ENCODE assay signal across 16 cellular contexts in genomic region chr4:47510036-47510435, GRCh38. TPM values are rescaled to one million over a fixed set of nuclear protein-coding genes. Genes with fewer than 3 reads are reported as not detected.
A peak's percentile ranks its signal among the peaks of the same experiment; 100 is the strongest.
DNase-seq lines count a peak whose midpoint lies in the region; ATAC-seq and TF ChIP-seq lines count a peak whose summit lies in the region.
"Had no signal": no experiment of that assay in that cellular context is flagged by ENCODE, and none has a peak within 500 bp of the region (broad histone marks: within the 10 kb centered on the region; RNA-seq: fewer than 3 reads in every experiment).

No MANE protein-coding gene starts in this region.

- H3K27me3 Mint-ChIP-seq in CD14-positive monocyte (ENCODE audit: low read depth in 3 of 3) (peaks cover 0 to 2% (median 2%) of the 10 kb centered on the region in 3 donors), memory B cell (no peaks in the 10 kb centered on the region)
- H3K27me3 Mint-ChIP-seq: activated T-cell treated with anti-CD3 and anti-CD28 coated beads, Interleukin-2, amount 50 U/mL, for 24 hours had no signal

- H3K4me3 ChIP-seq in HL-60 (replicated peaks; ENCODE audit: insufficient read depth, low read length): no peak overlapping the region
- no peak overlapping the region for H3K4me3 ChIP-seq in prostate gland
- H3K4me3 ChIP-seq: upper lobe of right lung had no signal

- H3K36me3 ChIP-seq in prostate gland: no peaks in the 10 kb centered on the region

- H3K27ac Mint-ChIP-seq in CD14-positive monocyte: peak overlapping the region; percentile 91 to 98 (median 95)
- peak overlapping the region; percentile 81 for H3K27ac Mint-ChIP-seq in memory B cell
- H3K27ac Mint-ChIP-seq: activated T-cell treated with anti-CD3 and anti-CD28 coated beads, Interleukin-2, amount 50 U/mL, for 24 hours; T-helper 1 cell treated with Interleukin-12 subunit alpha and Interleukin-12 subunit beta and Interleukin-4 antibody, amounts not matched to agents 30 μg/mL and 1 μg/mL, for 36 hours had no signal

- H3K4me1 Mint-ChIP-seq in CD14-positive monocyte (peaks cover 17% of the 10 kb centered on the region), memory B cell (peaks cover 31% of the 10 kb centered on the region)

- peak overlapping the region in 1 of 2 donors; percentile 39 for H3K4me3 Mint-ChIP-seq in CD14-positive monocyte
- peak overlapping the region; percentile 7 for H3K4me3 Mint-ChIP-seq in memory B cell
- H3K4me3 Mint-ChIP-seq: activated T-cell treated with anti-CD3 and anti-CD28 coated beads, Interleukin-2, amount 50 U/mL, for 24 hours; T-helper 1 cell treated with Interleukin-12 subunit alpha and Interleukin-12 subunit beta and Interleukin-4 antibody, amounts not matched to agents 30 μg/mL and 1 μg/mL, for 36 hours had no signal

- ATAC-seq in GM21529 (IDR thresholded peaks at IDR 0.05; ENCODE audit: unreplicated experiment): peak; percentile 14
- peak; percentile 6 for ATAC-seq in memory B cell (ENCODE audit: low read depth)
- ATAC-seq: HCT116 had no signal

- DNase-seq in CD14-positive monocyte (ENCODE audit: low spot score) (no peak), HL-60 (ENCODE audit: low read depth in 1 of 2, low spot score in 1 of 2) (no peak), memory B cell (ENCODE audit: low spot score in 2 of 2) (no peak), prostate gland (ENCODE audit: low spot score) (no peak), mucosa of gallbladder (ENCODE audit: low spot score) (no peak), COLO829 (ENCODE audit: low spot score) (no peak), DMS153 (lab: John Stamatoyannopoulos, UW) (no peak)
- DNase-seq: activated T-cell treated with anti-CD3 and anti-CD28 coated beads, Interleukin-2, amount 50 U/mL, for 24 hours; cerebellar nuclear complex; glutamatergic neuron; NCI-H774; stimulated activated CD4-positive, alpha-beta T cell treated with anti-CD3 and anti-CD28 coated beads, Interleukin-4, amount 100 ng/mL, for 1 hour; upper lobe of right lung had no signal

- TF ChIP-seq POLR2A in prostate gland (IDR thresholded peaks at IDR 0.05): no peak

- H3K27ac ChIP-seq in HL-60 (replicated peaks): peak overlapping the region; percentile 36
- H3K27ac ChIP-seq in prostate gland: no peak overlapping the region
- H3K27ac ChIP-seq: upper lobe of right lung had no signal

- TF ChIP-seq CTCF in CD14-positive monocyte (IDR thresholded peaks at IDR 0.05) (no peak), HL-60 (IDR thresholded peaks at IDR 0.05; ENCODE audit: insufficient read depth, low read length) (no peak), prostate gland (IDR thresholded peaks at IDR 0.05) (no peak)

- no peaks in the 10 kb centered on the region for H3K4me1 ChIP-seq in prostate gland (replicated peaks)
- H3K4me1 ChIP-seq: upper lobe of right lung had no signal

- no peaks in the 10 kb centered on the region for H3K27me3 ChIP-seq in HL-60 (ENCODE audit: insufficient read depth, poor library complexity, severe bottlenecking)
- H3K27me3 ChIP-seq in prostate gland (replicated peaks; ENCODE audit: insufficient read depth): no peaks in the 10 kb centered on the region
- H3K27me3 ChIP-seq: upper lobe of right lung had no signal

- intact Hi-C loops in CD14-positive monocyte (cut with micrococcal nuclease): loop anchor here in 1 of 2 donors (1.0 kb wide), 1 partner anchor 47 kb away; the partner anchor contains the start of gene COMMD8
- intact Hi-C loops in prostate gland (cut with DNase I): no loop called here

- H3K9me3 Mint-ChIP-seq in CD14-positive monocyte (no peaks in the 10 kb centered on the region), memory B cell (no peaks in the 10 kb centered on the region)
- H3K9me3 Mint-ChIP-seq: activated T-cell treated with anti-CD3 and anti-CD28 coated beads, Interleukin-2, amount 50 U/mL, for 24 hours; T-helper 1 cell treated with Interleukin-12 subunit alpha and Interleukin-12 subunit beta and Interleukin-4 antibody, amounts not matched to agents 30 μg/mL and 1 μg/mL, for 36 hours had no signal

- peaks cover 25 to 29% of the 10 kb centered on the region in 2 donors for H3K36me3 Mint-ChIP-seq in CD14-positive monocyte
- peaks cover 14% of the 10 kb centered on the region for H3K36me3 Mint-ChIP-seq in memory B cell

- no peaks in the 10 kb centered on the region for H3K9me3 ChIP-seq in prostate gland
- H3K9me3 ChIP-seq: upper lobe of right lung had no signal

RNA-seq across cellular contexts. Expression of gene ATP10D, which starts 25.0 kb away (rescaled TPM):
- 10 to 100 TPM in 1 of 2 donors, 1 to 10 TPM in 1; 8.4 to 16.9 TPM for polyA plus RNA-seq in CD14-positive monocyte
- total RNA-seq in prostate gland (10 to 100 TPM; 10.9 to 17.0 TPM), mucosa of gallbladder (35.8 TPM)

RNA-seq across cellular contexts. Expression of gene COMMD8, which starts 46.5 kb away (rescaled TPM):
- polyA plus RNA-seq in CD14-positive monocyte: 10 to 100 TPM; 71.8 to 90.8 TPM
- total RNA-seq in prostate gland: 10 to 100 TPM; 11.9 to 12.2 TPM
- 17.8 TPM for total RNA-seq in mucosa of gallbladder
